In the genomic region with DNA sequence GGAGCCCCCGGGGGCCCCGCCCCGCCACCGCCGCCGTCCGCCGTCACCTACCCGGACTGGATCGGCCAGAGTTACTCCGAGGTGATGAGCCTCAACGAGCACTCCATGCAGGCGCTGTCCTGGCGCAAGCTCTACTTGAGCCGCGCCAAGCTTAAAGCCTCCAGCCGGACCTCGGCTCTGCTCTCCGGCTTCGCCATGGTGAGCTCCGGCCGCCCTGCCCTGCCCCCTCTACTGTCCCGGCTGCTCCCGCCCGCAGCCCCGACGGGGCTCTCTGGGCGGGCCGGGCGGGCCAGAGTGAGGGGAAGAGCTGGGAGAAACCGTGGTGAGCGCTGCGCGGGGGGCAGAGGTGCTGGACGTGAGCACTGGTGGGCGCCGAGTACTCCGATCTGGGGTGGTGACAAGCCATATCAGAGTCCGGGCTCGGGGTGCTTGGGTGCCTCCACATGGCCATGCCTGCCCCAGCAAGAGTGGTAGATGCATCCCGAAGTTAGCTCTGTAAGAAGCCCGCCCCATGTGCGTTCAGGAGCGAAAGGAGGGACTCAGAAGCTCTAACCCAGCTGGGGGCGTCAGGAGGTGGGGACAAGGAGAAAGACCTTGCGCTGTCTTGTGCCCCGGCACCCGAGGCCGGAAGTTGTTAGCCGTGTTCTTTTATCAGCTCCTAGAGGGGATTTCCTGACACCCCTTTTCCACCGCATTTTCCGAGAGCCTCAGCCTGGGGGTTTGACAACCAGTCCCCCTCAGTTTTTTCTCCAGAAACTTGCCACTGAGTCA, we compare ENCODE assay signal across 1 cellular context.
TF ChIP-seq lines count a peak whose summit lies in the region.

No MANE protein-coding gene starts in this region.

TF ChIP-seq in K562, 482 proteins besides CTCF, POLR2A, EP300 and RAD21 (continues in another document):
- TF ChIP-seq, protein P1, sequence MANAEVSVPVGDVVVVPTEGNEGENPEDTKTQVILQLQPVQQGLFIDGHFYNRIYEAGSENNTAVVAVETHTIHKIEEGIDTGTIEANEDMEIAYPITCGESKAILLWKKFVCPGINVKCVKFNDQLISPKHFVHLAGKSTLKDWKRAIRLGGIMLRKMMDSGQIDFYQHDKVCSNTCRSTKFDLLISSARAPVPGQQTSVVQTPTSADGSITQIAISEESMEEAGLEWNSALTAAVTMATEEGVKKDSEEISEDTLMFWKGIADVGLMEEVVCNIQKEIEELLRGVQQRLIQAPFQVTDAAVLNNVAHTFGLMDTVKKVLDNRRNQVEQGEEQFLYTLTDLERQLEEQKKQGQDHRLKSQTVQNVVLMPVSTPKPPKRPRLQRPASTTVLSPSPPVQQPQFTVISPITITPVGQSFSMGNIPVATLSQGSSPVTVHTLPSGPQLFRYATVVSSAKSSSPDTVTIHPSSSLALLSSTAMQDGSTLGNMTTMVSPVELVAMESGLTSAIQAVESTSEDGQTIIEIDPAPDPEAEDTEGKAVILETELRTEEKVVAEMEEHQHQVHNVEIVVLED (CRISPR knock-in tag; IDR thresholded peaks at IDR 0.05), result no peak
- TF ChIP-seq SMARCC2 (IDR thresholded peaks at IDR 0.05; ENCODE audit: low read depth), result no peak
- TF ChIP-seq, protein P2, sequence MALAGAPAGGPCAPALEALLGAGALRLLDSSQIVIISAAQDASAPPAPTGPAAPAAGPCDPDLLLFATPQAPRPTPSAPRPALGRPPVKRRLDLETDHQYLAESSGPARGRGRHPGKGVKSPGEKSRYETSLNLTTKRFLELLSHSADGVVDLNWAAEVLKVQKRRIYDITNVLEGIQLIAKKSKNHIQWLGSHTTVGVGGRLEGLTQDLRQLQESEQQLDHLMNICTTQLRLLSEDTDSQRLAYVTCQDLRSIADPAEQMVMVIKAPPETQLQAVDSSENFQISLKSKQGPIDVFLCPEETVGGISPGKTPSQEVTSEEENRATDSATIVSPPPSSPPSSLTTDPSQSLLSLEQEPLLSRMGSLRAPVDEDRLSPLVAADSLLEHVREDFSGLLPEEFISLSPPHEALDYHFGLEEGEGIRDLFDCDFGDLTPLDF (CRISPR knock-in tag; IDR thresholded peaks at IDR 0.05), result no peak
- no peak for TF ChIP-seq HSF4 (CRISPR knock-in tag; IDR thresholded peaks at IDR 0.05; ENCODE audit: borderline replicate concordance)
- TF ChIP-seq, protein P3, sequence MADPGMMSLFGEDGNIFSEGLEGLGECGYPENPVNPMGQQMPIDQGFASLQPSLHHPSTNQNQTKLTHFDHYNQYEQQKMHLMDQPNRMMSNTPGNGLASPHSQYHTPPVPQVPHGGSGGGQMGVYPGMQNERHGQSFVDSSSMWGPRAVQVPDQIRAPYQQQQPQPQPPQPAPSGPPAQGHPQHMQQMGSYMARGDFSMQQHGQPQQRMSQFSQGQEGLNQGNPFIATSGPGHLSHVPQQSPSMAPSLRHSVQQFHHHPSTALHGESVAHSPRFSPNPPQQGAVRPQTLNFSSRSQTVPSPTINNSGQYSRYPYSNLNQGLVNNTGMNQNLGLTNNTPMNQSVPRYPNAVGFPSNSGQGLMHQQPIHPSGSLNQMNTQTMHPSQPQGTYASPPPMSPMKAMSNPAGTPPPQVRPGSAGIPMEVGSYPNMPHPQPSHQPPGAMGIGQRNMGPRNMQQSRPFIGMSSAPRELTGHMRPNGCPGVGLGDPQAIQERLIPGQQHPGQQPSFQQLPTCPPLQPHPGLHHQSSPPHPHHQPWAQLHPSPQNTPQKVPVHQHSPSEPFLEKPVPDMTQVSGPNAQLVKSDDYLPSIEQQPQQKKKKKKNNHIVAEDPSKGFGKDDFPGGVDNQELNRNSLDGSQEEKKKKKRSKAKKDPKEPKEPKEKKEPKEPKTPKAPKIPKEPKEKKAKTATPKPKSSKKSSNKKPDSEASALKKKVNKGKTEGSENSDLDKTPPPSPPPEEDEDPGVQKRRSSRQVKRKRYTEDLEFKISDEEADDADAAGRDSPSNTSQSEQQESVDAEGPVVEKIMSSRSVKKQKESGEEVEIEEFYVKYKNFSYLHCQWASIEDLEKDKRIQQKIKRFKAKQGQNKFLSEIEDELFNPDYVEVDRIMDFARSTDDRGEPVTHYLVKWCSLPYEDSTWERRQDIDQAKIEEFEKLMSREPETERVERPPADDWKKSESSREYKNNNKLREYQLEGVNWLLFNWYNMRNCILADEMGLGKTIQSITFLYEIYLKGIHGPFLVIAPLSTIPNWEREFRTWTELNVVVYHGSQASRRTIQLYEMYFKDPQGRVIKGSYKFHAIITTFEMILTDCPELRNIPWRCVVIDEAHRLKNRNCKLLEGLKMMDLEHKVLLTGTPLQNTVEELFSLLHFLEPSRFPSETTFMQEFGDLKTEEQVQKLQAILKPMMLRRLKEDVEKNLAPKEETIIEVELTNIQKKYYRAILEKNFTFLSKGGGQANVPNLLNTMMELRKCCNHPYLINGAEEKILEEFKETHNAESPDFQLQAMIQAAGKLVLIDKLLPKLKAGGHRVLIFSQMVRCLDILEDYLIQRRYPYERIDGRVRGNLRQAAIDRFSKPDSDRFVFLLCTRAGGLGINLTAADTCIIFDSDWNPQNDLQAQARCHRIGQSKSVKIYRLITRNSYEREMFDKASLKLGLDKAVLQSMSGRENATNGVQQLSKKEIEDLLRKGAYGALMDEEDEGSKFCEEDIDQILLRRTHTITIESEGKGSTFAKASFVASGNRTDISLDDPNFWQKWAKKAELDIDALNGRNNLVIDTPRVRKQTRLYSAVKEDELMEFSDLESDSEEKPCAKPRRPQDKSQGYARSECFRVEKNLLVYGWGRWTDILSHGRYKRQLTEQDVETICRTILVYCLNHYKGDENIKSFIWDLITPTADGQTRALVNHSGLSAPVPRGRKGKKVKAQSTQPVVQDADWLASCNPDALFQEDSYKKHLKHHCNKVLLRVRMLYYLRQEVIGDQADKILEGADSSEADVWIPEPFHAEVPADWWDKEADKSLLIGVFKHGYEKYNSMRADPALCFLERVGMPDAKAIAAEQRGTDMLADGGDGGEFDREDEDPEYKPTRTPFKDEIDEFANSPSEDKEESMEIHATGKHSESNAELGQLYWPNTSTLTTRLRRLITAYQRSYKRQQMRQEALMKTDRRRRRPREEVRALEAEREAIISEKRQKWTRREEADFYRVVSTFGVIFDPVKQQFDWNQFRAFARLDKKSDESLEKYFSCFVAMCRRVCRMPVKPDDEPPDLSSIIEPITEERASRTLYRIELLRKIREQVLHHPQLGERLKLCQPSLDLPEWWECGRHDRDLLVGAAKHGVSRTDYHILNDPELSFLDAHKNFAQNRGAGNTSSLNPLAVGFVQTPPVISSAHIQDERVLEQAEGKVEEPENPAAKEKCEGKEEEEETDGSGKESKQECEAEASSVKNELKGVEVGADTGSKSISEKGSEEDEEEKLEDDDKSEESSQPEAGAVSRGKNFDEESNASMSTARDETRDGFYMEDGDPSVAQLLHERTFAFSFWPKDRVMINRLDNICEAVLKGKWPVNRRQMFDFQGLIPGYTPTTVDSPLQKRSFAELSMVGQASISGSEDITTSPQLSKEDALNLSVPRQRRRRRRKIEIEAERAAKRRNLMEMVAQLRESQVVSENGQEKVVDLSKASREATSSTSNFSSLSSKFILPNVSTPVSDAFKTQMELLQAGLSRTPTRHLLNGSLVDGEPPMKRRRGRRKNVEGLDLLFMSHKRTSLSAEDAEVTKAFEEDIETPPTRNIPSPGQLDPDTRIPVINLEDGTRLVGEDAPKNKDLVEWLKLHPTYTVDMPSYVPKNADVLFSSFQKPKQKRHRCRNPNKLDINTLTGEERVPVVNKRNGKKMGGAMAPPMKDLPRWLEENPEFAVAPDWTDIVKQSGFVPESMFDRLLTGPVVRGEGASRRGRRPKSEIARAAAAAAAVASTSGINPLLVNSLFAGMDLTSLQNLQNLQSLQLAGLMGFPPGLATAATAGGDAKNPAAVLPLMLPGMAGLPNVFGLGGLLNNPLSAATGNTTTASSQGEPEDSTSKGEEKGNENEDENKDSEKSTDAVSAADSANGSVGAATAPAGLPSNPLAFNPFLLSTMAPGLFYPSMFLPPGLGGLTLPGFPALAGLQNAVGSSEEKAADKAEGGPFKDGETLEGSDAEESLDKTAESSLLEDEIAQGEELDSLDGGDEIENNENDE (IDR thresholded peaks at IDR 0.05; ENCODE audit: low read depth, low read length), result no peak
- TF ChIP-seq HEY1 (CRISPR knock-in tag; IDR thresholded peaks at IDR 0.05; ENCODE audit: borderline replicate concordance), result no peak
- TF ChIP-seq, protein P4, sequence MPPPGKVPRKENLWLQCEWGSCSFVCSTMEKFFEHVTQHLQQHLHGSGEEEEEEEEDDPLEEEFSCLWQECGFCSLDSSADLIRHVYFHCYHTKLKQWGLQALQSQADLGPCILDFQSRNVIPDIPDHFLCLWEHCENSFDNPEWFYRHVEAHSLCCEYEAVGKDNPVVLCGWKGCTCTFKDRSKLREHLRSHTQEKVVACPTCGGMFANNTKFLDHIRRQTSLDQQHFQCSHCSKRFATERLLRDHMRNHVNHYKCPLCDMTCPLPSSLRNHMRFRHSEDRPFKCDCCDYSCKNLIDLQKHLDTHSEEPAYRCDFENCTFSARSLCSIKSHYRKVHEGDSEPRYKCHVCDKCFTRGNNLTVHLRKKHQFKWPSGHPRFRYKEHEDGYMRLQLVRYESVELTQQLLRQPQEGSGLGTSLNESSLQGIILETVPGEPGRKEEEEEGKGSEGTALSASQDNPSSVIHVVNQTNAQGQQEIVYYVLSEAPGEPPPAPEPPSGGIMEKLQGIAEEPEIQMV (tag; conservative IDR thresholded peaks at IDR 0.05; ENCODE audit: low read depth), result no peak
- peak; percentile 61; the same call in 1 of the 2 replicates for TF ChIP-seq ZNF584 (CRISPR knock-in tag; IDR thresholded peaks at IDR 0.05; ENCODE audit: low read depth)
- no peak for TF ChIP-seq ZNF224 (CRISPR knock-in tag; IDR thresholded peaks at IDR 0.05)
- no peak for TF ChIP-seq ELF4 (CRISPR knock-in tag; IDR thresholded peaks at IDR 0.05)
- TF ChIP-seq CHD2 (IDR thresholded peaks at IDR 0.05; ENCODE audit: low read depth, low read length), result peak; percentile 16; the same call in 1 of the 2 replicates
- TF ChIP-seq, protein P5, sequence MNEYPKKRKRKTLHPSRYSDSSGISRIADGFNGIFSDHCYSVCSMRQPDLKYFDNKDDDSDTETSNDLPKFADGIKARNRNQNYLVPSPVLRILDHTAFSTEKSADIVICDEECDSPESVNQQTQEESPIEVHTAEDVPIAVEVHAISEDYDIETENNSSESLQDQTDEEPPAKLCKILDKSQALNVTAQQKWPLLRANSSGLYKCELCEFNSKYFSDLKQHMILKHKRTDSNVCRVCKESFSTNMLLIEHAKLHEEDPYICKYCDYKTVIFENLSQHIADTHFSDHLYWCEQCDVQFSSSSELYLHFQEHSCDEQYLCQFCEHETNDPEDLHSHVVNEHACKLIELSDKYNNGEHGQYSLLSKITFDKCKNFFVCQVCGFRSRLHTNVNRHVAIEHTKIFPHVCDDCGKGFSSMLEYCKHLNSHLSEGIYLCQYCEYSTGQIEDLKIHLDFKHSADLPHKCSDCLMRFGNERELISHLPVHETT (CRISPR knock-in tag; conservative IDR thresholded peaks at IDR 0.05 in 1 of 2, IDR thresholded peaks at IDR 0.05 in 1 of 2), result peak in 1 of 2 experiments; percentile 92; a peak in 2 of 4 replicates
- TF ChIP-seq DACH1 (IDR thresholded peaks at IDR 0.05; ENCODE audit: partially characterized antibody), result no peak
- TF ChIP-seq MXI1 (IDR thresholded peaks at IDR 0.05; ENCODE audit: low read depth, low read length), result peak; percentile 49; the same call in 1 of the 2 replicates
- TF ChIP-seq ZBTB7A (IDR thresholded peaks at IDR 0.05; ENCODE audit: borderline replicate concordance, control insufficient read depth, low read depth, low read length), result peak; percentile 64; the same call in 1 of the 2 replicates
- TF ChIP-seq MYNN (IDR thresholded peaks at IDR 0.05), result no peak
- TF ChIP-seq MYNN (CRISPR knock-in tag; IDR thresholded peaks at IDR 0.05), result no peak
- 0 out of 2 replicates have a peak, but pooled peaks have one; percentile 30 for TF ChIP-seq ZBTB1 (CRISPR knock-in tag; IDR thresholded peaks at IDR 0.05; ENCODE audit: borderline replicate concordance, low read depth)
- TF ChIP-seq SMARCA4 (IDR thresholded peaks at IDR 0.05), result 0 out of 2 replicates have a peak, but pooled peaks have one; percentile 40
- no peak for TF ChIP-seq ARHGAP35 (IDR thresholded peaks at IDR 0.05; ENCODE audit: partially characterized antibody)
- TF ChIP-seq TBP (optimal IDR thresholded peaks at IDR 0.05; ENCODE audit: low read depth, low read length), result no peak
- TF ChIP-seq NONO (IDR thresholded peaks at IDR 0.05; ENCODE audit: low read depth in 2 of 2, low read length in 1 of 2), result no peak
- TF ChIP-seq ZNF239 (CRISPR knock-in tag; IDR thresholded peaks at IDR 0.05), result no peak
- TF ChIP-seq, protein P6, sequence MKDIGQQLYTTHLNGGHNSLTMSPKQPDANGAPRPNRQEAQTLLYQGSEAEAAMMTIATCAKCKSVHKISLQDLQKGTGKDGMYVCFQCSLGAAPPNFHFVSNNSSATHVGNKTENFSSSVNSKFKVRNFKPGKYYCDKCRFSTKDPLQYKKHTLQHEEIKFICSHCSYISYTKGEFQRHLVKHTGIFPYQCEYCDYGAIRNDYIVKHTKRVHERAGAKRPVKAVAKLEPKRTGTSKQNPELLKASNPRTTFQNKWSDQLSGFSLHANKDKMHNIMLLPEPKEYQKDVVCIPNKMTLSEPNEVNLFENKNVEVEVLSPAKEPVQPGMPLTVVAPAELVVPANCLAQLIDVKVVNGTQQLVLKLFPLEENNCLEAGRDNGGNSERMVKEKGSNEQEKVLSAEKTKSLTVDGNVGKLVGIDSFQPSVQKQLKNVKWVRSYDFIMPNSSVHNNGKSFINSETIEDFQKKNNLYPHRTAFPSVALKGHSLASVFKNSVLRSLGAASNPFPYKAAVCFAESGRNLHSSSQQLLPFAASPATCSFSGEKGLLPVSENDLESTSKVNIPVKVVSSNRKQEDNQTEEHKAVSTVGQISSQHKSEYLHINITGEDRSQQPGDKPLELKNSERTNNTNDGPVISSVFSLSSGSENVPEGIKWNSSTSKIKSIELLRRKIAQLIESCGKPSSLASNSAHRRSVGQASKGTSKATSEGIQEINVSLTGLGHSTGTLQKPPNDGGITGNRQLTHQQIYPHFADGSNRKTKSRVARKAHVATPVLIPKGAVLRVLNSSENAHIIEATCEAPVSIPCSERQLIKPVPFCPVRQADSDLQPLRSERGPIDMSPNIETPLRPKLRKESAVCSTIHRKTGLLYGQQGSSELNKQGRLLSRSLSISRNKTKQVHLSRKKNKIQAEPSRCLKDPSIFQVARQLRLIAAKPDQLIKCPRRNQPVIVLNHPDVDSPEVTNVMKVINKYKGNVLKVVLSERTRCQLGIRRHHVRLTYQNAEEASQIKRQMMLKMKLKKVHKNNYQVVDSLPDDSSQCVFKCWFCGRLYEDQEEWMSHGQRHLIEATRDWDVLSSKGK (CRISPR knock-in tag; IDR thresholded peaks at IDR 0.05), result no peak
- TF ChIP-seq, protein P7, sequence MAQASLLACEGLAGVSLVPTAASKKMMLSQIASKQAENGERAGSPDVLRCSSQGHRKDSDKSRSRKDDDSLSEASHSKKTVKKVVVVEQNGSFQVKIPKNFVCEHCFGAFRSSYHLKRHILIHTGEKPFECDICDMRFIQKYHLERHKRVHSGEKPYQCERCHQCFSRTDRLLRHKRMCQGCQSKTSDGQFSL (CRISPR knock-in tag; IDR thresholded peaks at IDR 0.05), result no peak
- TF ChIP-seq, protein P7 (tag; IDR thresholded peaks at IDR 0.05), result no peak
- TF ChIP-seq ZNF197 (CRISPR knock-in tag; IDR thresholded peaks at IDR 0.05; ENCODE audit: low read depth), result no peak
- TF ChIP-seq, protein P8, sequence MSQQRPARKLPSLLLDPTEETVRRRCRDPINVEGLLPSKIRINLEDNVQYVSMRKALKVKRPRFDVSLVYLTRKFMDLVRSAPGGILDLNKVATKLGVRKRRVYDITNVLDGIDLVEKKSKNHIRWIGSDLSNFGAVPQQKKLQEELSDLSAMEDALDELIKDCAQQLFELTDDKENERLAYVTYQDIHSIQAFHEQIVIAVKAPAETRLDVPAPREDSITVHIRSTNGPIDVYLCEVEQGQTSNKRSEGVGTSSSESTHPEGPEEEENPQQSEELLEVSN (IDR thresholded peaks at IDR 0.05; ENCODE audit: borderline replicate concordance in 1 of 2, extremely low read depth in 1 of 2, insufficient read depth in 1 of 2, insufficient read length in 1 of 2, low read depth in 1 of 2, low read length in 1 of 2, poor library complexity in 1 of 2, severe bottlenecking in 1 of 2), result peak in 1 of 2 experiments; percentile 51
- TF ChIP-seq ZNF668 (CRISPR knock-in tag; IDR thresholded peaks at IDR 0.05), result no peak
